In the genomic region with DNA sequence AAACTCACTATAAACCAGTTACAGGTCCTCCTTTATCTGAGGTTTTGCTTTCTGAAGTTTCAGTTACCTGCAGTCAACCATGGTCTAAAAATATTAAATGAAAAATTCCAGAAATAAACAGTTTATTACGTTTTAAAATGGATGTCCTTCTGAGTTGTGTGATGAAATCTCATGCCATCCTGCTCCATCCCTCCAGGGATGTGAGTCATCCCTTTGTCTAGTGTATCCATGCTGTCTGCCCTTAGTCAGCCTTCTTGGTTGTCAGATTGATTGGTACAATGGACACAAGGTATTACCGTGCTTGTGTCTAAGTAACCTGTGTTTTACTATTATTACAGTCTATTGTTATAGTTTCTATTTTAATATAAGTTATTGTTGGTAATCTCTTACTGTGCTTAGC, we compare ENCODE assay signal across 16 cellular contexts.
A peak's percentile ranks its signal among the peaks of the same experiment; 100 is the strongest.
DNase-seq lines count a peak whose midpoint lies in the region; ATAC-seq, FAIRE-seq and TF ChIP-seq lines count a peak whose summit lies in the region.
"Had no signal": no experiment of that assay in that cellular context is flagged by ENCODE, and none has a peak within 500 bp of the region (broad histone marks: within the 10 kb centered on the region; RNA-seq: fewer than 3 reads in every experiment).

No MANE protein-coding gene starts in this region.

- no peaks in the 10 kb centered on the region for H3K9me3 ChIP-seq in A673 (ENCODE audit: low read depth, low read length, poor library complexity, severe bottlenecking)
- H3K9me3 ChIP-seq in astrocyte (ENCODE audit: insufficient read depth, low read depth, low read length), result no peaks in the 10 kb centered on the region
- H3K9me3 ChIP-seq: vagina had no signal

- H3K36me3 Mint-ChIP-seq in astrocyte (ENCODE audit: low read depth, unreplicated experiment), result no peaks in the 10 kb centered on the region

- no peaks in the 10 kb centered on the region for H3K27me3 ChIP-seq in A673 (replicated peaks; ENCODE audit: insufficient read depth, low read depth, low read length, poor library complexity)
- no peaks in the 10 kb centered on the region for H3K27me3 ChIP-seq in astrocyte (ENCODE audit: insufficient read depth, low read length)
- H3K27me3 ChIP-seq: vagina had no signal

- no peak overlapping the region for H3K4me3 Mint-ChIP-seq in astrocyte (ENCODE audit: unreplicated experiment)
- H3K4me3 Mint-ChIP-seq: H9; stimulated activated naive CD8-positive, alpha-beta T cell treated with anti-CD3 and anti-CD28 coated beads, Interleukin-15, amount 100 ng/mL, for 72 hours had no signal

- no peaks in the 10 kb centered on the region for H3K79me2 ChIP-seq in astrocyte (ENCODE audit: insufficient read depth, low read length)

- ATAC-seq in GM19328 (IDR thresholded peaks at IDR 0.05; ENCODE audit: unreplicated experiment) (no peak), HG03280 (IDR thresholded peaks at IDR 0.05; ENCODE audit: unreplicated experiment) (no peak), GM21737 (IDR thresholded peaks at IDR 0.05; ENCODE audit: unreplicated experiment) (no peak)
- ATAC-seq: stimulated activated naive CD8-positive, alpha-beta T cell treated with anti-CD3 and anti-CD28 coated beads, Interleukin-15, amount 100 ng/mL, for 72 hours had no signal

- H3K9me3 Mint-ChIP-seq in astrocyte (ENCODE audit: unreplicated experiment), result no peaks in the 10 kb centered on the region
- H3K9me3 Mint-ChIP-seq: H9 had no signal

- no peaks in the 10 kb centered on the region for H3K27me3 Mint-ChIP-seq in astrocyte (ENCODE audit: low read depth, unreplicated experiment)
- H3K27me3 Mint-ChIP-seq: stimulated activated naive CD8-positive, alpha-beta T cell treated with anti-CD3 and anti-CD28 coated beads, Interleukin-15, amount 100 ng/mL, for 72 hours had no signal

- POLR2A ChIA-PET in A673 (lab: Charles Lee; ENCODE audit: low non-redundant PET), result no interaction called here

- H3K4me1 Mint-ChIP-seq in astrocyte (ENCODE audit: low read depth, unreplicated experiment), result peaks cover 5% of the 10 kb centered on the region
- H3K4me1 Mint-ChIP-seq: stimulated activated naive CD8-positive, alpha-beta T cell treated with anti-CD3 and anti-CD28 coated beads, Interleukin-15, amount 100 ng/mL, for 72 hours had no signal

- TF ChIP-seq CTCF in A673 (conservative IDR thresholded peaks at IDR 0.05; ENCODE audit: low read depth, low read length), result no peak
- no peak for TF ChIP-seq CTCF in astrocyte (IDR thresholded peaks at IDR 0.05; ENCODE audit: insufficient read depth, low read depth, low read length)

- H3K4me2 ChIP-seq in astrocyte (ENCODE audit: low read length), result no peak overlapping the region

- H2AFZ ChIP-seq in astrocyte (ENCODE audit: low read depth, low read length), result no peak overlapping the region

- intact Hi-C loops in A673 (cut with micrococcal nuclease; ENCODE audit: unreplicated experiment), result no loop called here

- no peaks in the 10 kb centered on the region for H4K20me1 ChIP-seq in astrocyte (ENCODE audit: insufficient read depth, low read length)

- no peak overlapping the region for H3K4me3 ChIP-seq in A673 (ENCODE audit: low read depth, low read length, poor library complexity, severe bottlenecking)
- no peak overlapping the region for H3K4me3 ChIP-seq in astrocyte (ENCODE audit: insufficient read depth, low read depth, low read length)
- H3K4me3 ChIP-seq: vagina had no signal

- peak overlapping the region; percentile 77 for H3K27ac Mint-ChIP-seq in astrocyte (ENCODE audit: unreplicated experiment)
- H3K27ac Mint-ChIP-seq: H9; stimulated activated naive CD8-positive, alpha-beta T cell treated with anti-CD3 and anti-CD28 coated beads, Interleukin-15, amount 100 ng/mL, for 72 hours had no signal

- CTCF ChIA-PET in A673 (lab: Charles Lee), result no interaction called here

- DNase-seq in A673 (ENCODE audit: low spot score) (peak; percentile 49), M059J (ENCODE audit: low read depth) (peak; percentile 67), astrocyte (ENCODE audit: low read depth) (peak; percentile 12), fibroblast of the conjunctiva (ENCODE audit: low read depth) (peak; percentile 28)
- no peak for DNase-seq in activated CD8-positive, alpha-beta memory T cell treated with anti-CD3 and anti-CD28 coated beads, Interleukin-2, amount 50 U/mL, for 48 hours
- DNase-seq: activated CD4-positive, alpha-beta T cell treated with anti-CD3 and anti-CD28 coated beads, Interleukin-2, amount 50 U/mL, for 1 hour; activated naive CD4-positive, alpha-beta T cell treated with anti-CD3 and anti-CD28 coated beads, Interleukin-2, amount 50 U/mL, for 16 hours; activated T-cell treated with anti-CD3 and anti-CD28 coated beads, Interleukin-2, amount 50 U/mL, for 1 hour; GF-D8; H9; NCI-H526; stimulated activated naive CD8-positive, alpha-beta T cell treated with anti-CD3 and anti-CD28 coated beads, Interleukin-15, amount 100 ng/mL, for 72 hours had no signal

- no peak overlapping the region for H3K9ac ChIP-seq in astrocyte (ENCODE audit: low read length)

- H3K36me3 ChIP-seq in A673 (ENCODE audit: insufficient read depth, low read length, poor library complexity, severe bottlenecking), result no peaks in the 10 kb centered on the region
- no peaks in the 10 kb centered on the region for H3K36me3 ChIP-seq in astrocyte (ENCODE audit: insufficient read depth, low read length)
- H3K36me3 ChIP-seq: vagina had no signal

- no TSS peak for BruUV-seq in A673 (replicated peaks; lab: Mats Ljungman, UMichigan)

- H3K27ac ChIP-seq in A673 (ENCODE audit: low read depth, low read length, poor library complexity, severe bottlenecking) (no peak overlapping the region), astrocyte (ENCODE audit: low read depth, low read length) (no peak overlapping the region)
- H3K27ac ChIP-seq: vagina had no signal

- no peak for FAIRE-seq in astrocyte (lab: Jason Lieb, UNC)

- H3K4me1 ChIP-seq in A673 (ENCODE audit: insufficient read depth, low read length, poor library complexity, severe bottlenecking) (no peaks in the 10 kb centered on the region), astrocyte (ENCODE audit: insufficient read depth, low read length) (no peaks in the 10 kb centered on the region)
